ENCODE assay signal across 6 cellular contexts in genomic region chr12:96806272-96806671, GRCh38.
"Had no signal": no experiment of that assay in that cellular context is flagged by ENCODE, and none has a peak within 500 bp of the region (broad histone marks: within the 10 kb centered on the region; RNA-seq: fewer than 3 reads in every experiment).

No MANE protein-coding gene starts in this region.

- H3K4me3 Mint-ChIP-seq: IgD-negative memory B cell had no signal

- H3K36me3 Mint-ChIP-seq: IgD-negative memory B cell had no signal

- H3K27ac ChIP-seq: HL-60 had no signal

- H3K27ac Mint-ChIP-seq: IgD-negative memory B cell had no signal

- H3K4me1 Mint-ChIP-seq: IgD-negative memory B cell had no signal

- ATAC-seq: HepG2, K562 had no signal

- H3K4me3 ChIP-seq: K562 had no signal

- DNase-seq: IMR-90, KBM-7 had no signal
